ENCODE assay signal across 1 cellular context in the genomic region with DNA sequence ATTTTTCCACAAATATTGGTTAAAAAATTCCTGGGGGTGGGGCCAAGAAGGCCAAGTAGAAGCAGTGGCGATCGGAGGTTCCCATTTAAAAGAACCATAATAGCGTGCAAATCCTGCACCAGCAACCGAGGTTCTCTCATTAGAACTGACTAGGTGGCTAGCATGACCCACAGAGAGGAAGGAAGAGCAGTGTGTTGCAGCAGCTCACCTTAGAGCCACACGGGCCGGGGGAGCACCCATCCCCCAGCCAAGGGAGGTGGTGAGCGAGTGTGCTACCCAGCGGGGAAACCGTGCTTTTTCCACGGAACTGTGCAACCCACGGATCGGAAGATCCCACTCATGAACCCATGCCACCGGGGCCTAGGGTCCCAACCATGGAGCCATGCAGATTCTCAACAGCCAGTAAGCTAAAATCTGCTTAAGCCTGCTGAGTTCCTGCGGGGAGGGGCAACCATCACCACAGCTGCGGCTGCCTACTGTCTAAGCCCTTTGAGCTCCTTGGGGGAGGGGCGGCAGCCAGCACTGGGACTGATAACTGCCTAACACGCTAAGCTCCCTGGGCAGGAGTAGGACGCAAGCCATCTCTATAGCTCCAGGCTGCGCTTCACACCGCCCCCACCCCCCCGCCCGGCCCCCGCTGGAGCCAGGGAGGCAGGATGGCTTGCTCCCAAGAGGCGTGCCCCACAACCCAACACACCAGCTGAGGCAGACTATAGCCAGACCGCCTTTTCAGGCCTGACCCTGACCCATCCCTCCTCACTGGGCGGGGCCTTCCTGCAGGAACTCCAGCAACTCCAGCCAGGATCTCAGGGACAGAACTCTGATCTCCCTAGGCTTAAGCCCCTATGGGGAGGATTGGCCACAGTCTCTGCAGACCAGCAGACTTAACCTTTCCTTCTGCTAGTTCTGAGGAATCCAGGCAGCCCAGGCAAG.
TF ChIP-seq lines count a peak whose summit lies in the region.

No MANE protein-coding gene starts in this region.

TF ChIP-seq in K562, 482 proteins besides CTCF, POLR2A, EP300 and RAD21:
- TF ChIP-seq, protein P1, sequence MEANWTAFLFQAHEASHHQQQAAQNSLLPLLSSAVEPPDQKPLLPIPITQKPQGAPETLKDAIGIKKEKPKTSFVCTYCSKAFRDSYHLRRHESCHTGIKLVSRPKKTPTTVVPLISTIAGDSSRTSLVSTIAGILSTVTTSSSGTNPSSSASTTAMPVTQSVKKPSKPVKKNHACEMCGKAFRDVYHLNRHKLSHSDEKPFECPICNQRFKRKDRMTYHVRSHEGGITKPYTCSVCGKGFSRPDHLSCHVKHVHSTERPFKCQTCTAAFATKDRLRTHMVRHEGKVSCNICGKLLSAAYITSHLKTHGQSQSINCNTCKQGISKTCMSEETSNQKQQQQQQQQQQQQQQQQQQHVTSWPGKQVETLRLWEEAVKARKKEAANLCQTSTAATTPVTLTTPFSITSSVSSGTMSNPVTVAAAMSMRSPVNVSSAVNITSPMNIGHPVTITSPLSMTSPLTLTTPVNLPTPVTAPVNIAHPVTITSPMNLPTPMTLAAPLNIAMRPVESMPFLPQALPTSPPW (CRISPR knock-in tag; IDR thresholded peaks at IDR 0.05) = peak; percentile 33; the same call in 1 of the 2 replicates
- TF ChIP-seq GATAD2B (IDR thresholded peaks at IDR 0.05; ENCODE audit: borderline replicate concordance) = no peak
TF ChIP-seq in K562: peak in this region for 1.
